In the genomic region with DNA sequence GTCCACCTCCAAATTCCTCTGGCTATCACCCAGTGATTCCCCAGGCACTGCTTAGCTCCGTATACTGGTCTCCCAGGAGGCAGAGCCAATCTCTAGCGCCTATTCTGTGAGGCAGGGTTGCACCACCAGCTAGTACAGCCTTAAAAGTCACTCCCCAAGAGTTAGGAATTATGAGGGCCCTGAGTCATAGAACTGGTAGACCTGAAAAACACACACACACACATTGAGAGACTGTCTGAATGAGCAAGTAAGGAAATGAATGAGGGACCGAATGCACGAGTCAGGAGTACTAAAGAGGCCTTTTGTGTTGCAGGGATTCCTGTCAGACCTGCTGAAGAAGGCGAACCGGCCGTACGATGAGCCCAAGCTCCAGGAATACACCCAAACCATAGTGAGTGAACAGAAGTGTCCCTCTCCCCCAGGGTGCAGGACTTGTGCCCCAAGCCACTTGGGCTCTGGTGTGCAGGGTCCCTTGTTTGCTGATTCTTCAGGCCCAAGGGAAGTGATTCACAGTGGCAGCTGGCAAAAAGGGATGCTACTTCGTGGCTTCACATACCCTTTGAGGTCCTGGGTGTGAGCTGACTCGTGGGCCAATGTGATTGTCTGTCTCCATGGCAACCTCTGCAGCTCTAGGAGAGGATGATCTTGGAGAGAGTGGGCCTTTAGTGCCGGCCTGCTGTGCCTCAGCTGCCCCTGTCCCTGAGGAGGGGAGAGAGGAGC, we compare ENCODE assay signal across 1 cellular context.
TF ChIP-seq lines count a peak whose summit lies in the region.

No MANE protein-coding gene starts in this region.

TF ChIP-seq in HepG2, 621 proteins besides CTCF, POLR2A, EP300 and RAD21:
- TF ChIP-seq ZNF160 (CRISPR knock-in tag; IDR thresholded peaks at IDR 0.05): no peak
- no peak for TF ChIP-seq HDAC6 (IDR thresholded peaks at IDR 0.05; ENCODE audit: low read depth, low read length)
- TF ChIP-seq ZNF326 (CRISPR knock-in tag; IDR thresholded peaks at IDR 0.05; ENCODE audit: borderline replicate concordance): no peak
- TF ChIP-seq ZBTB37 (CRISPR knock-in tag; IDR thresholded peaks at IDR 0.05): no peak
- no peak for TF ChIP-seq DMAP1 (CRISPR knock-in tag; IDR thresholded peaks at IDR 0.05)
- TF ChIP-seq SRSF1 (optimal IDR thresholded peaks at IDR 0.05; ENCODE audit: low read depth, low read length): no peak
- TF ChIP-seq, protein P1, sequence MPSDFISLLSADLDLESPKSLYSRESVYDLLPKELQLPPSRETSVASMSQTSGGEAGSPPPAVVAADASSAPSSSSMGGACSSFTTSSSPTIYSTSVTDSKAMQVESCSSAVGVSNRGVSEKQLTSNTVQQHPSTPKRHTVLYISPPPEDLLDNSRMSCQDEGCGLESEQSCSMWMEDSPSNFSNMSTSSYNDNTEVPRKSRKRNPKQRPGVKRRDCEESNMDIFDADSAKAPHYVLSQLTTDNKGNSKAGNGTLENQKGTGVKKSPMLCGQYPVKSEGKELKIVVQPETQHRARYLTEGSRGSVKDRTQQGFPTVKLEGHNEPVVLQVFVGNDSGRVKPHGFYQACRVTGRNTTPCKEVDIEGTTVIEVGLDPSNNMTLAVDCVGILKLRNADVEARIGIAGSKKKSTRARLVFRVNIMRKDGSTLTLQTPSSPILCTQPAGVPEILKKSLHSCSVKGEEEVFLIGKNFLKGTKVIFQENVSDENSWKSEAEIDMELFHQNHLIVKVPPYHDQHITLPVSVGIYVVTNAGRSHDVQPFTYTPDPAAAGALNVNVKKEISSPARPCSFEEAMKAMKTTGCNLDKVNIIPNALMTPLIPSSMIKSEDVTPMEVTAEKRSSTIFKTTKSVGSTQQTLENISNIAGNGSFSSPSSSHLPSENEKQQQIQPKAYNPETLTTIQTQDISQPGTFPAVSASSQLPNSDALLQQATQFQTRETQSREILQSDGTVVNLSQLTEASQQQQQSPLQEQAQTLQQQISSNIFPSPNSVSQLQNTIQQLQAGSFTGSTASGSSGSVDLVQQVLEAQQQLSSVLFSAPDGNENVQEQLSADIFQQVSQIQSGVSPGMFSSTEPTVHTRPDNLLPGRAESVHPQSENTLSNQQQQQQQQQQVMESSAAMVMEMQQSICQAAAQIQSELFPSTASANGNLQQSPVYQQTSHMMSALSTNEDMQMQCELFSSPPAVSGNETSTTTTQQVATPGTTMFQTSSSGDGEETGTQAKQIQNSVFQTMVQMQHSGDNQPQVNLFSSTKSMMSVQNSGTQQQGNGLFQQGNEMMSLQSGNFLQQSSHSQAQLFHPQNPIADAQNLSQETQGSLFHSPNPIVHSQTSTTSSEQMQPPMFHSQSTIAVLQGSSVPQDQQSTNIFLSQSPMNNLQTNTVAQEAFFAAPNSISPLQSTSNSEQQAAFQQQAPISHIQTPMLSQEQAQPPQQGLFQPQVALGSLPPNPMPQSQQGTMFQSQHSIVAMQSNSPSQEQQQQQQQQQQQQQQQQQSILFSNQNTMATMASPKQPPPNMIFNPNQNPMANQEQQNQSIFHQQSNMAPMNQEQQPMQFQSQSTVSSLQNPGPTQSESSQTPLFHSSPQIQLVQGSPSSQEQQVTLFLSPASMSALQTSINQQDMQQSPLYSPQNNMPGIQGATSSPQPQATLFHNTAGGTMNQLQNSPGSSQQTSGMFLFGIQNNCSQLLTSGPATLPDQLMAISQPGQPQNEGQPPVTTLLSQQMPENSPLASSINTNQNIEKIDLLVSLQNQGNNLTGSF (CRISPR knock-in tag; IDR thresholded peaks at IDR 0.05): no peak
- no peak for TF ChIP-seq ZNF547 (CRISPR knock-in tag; IDR thresholded peaks at IDR 0.05)
- no peak for TF ChIP-seq ZNF724P (CRISPR knock-in tag; IDR thresholded peaks at IDR 0.05; ENCODE audit: borderline replicate concordance)
- TF ChIP-seq BCL6 (CRISPR knock-in tag; IDR thresholded peaks at IDR 0.05): no peak
- TF ChIP-seq MYPOP (CRISPR knock-in tag; IDR thresholded peaks at IDR 0.05): no peak
- TF ChIP-seq FOXK2 (IDR thresholded peaks at IDR 0.05): no peak
- TF ChIP-seq ZBTB20 (CRISPR knock-in tag; IDR thresholded peaks at IDR 0.05; ENCODE audit: borderline replicate concordance, low read depth): no peak
- TF ChIP-seq ZNF878 (CRISPR knock-in tag; IDR thresholded peaks at IDR 0.05): no peak
- TF ChIP-seq ZNF570 (CRISPR knock-in tag; IDR thresholded peaks at IDR 0.05; ENCODE audit: borderline replicate concordance): no peak
- TF ChIP-seq, protein P2, sequence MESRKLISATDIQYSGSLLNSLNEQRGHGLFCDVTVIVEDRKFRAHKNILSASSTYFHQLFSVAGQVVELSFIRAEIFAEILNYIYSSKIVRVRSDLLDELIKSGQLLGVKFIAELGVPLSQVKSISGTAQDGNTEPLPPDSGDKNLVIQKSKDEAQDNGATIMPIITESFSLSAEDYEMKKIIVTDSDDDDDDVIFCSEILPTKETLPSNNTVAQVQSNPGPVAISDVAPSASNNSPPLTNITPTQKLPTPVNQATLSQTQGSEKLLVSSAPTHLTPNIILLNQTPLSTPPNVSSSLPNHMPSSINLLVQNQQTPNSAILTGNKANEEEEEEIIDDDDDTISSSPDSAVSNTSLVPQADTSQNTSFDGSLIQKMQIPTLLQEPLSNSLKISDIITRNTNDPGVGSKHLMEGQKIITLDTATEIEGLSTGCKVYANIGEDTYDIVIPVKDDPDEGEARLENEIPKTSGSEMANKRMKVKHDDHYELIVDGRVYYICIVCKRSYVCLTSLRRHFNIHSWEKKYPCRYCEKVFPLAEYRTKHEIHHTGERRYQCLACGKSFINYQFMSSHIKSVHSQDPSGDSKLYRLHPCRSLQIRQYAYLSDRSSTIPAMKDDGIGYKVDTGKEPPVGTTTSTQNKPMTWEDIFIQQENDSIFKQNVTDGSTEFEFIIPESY (CRISPR knock-in tag; IDR thresholded peaks at IDR 0.05): no peak
- TF ChIP-seq ZNF383 (CRISPR knock-in tag; IDR thresholded peaks at IDR 0.05; ENCODE audit: borderline replicate concordance): no peak
- TF ChIP-seq, protein P3, sequence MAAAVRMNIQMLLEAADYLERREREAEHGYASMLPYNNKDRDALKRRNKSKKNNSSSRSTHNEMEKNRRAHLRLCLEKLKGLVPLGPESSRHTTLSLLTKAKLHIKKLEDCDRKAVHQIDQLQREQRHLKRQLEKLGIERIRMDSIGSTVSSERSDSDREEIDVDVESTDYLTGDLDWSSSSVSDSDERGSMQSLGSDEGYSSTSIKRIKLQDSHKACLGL (CRISPR knock-in tag; IDR thresholded peaks at IDR 0.05): no peak
- no peak for TF ChIP-seq ZNF512B (CRISPR knock-in tag; IDR thresholded peaks at IDR 0.05; ENCODE audit: borderline replicate concordance)
